In genomic region chr4:7337196-7338058, GRCh38 we compare ENCODE assay signal across 15 cellular contexts.
A peak's percentile ranks its signal among the peaks of the same experiment; 100 is the strongest.
DNase-seq lines count a peak whose midpoint lies in the region; ATAC-seq and TF ChIP-seq lines count a peak whose summit lies in the region.
"Had no signal": no experiment of that assay in that cellular context is flagged by ENCODE, and none has a peak within 500 bp of the region (broad histone marks: within the 10 kb centered on the region; RNA-seq: fewer than 3 reads in every experiment).

No MANE protein-coding gene starts in this region.

- H3K36me3 Mint-ChIP-seq in endothelial cell (ENCODE audit: low read depth, unreplicated experiment): peaks cover 5% of the 10 kb centered on the region
- H3K36me3 Mint-ChIP-seq: CD14-positive monocyte; CD8-positive, alpha-beta T cell had no signal

- H4K8ac ChIP-seq in neuronal stem cell (ENCODE audit: low read depth, low read length): no peak overlapping the region

- H3K27ac ChIP-seq in neuronal stem cell (replicated peaks; ENCODE audit: low read length): no peak overlapping the region
- H3K27ac ChIP-seq: 22Rv1 had no signal

- peaks cover 0 to 16% of the 10 kb centered on the region in 2 donors for H3K4me1 ChIP-seq in neuronal stem cell (ENCODE audit: control insufficient read depth in 2 of 2, insufficient read depth in 1 of 2, low read depth in 1 of 2, low read length in 2 of 2)
- H3K4me1 ChIP-seq: Caco-2, HAP-1 had no signal

- H3K4me2 ChIP-seq in neuronal stem cell (ENCODE audit: insufficient read depth, low read length, poor library complexity, severe bottlenecking): no peak overlapping the region

- no peak overlapping the region for H2BK5ac ChIP-seq in neuronal stem cell (ENCODE audit: low read length)

- peak overlapping the region in 1 of 2 donors; percentile 23 for H3K4me3 ChIP-seq in neuronal stem cell (ENCODE audit: low read length in 2 of 2)
- H3K4me3 ChIP-seq: HAP-1 had no signal

- no peak overlapping the region for H3K27ac Mint-ChIP-seq in endothelial cell (ENCODE audit: unreplicated experiment)
- H3K27ac Mint-ChIP-seq: CD14-positive monocyte; CD8-positive, alpha-beta T cell had no signal

- no peak overlapping the region for H2BK120ac ChIP-seq in neuronal stem cell (ENCODE audit: low read depth, low read length)

- no peaks in the 10 kb centered on the region for H3K36me3 ChIP-seq in neuronal stem cell (replicated peaks in 1 of 2; ENCODE audit: control insufficient read depth in 2 of 2, insufficient read depth in 2 of 2, low read length in 2 of 2)
- H3K36me3 ChIP-seq: HAP-1 had no signal

- peak overlapping the region; percentile 12 for H3K18ac ChIP-seq in neuronal stem cell (ENCODE audit: low read length)

- no peak for ATAC-seq in Right ventricle myocardium inferior
- no peak for ATAC-seq in left ventricle myocardium superior
- no peak for ATAC-seq in HG02973 (IDR thresholded peaks at IDR 0.05; ENCODE audit: unreplicated experiment)
- ATAC-seq: CD8-positive, alpha-beta T cell had no signal

- H2AK5ac ChIP-seq in neuronal stem cell (ENCODE audit: low read depth, low read length): peak overlapping the region; percentile 16

- peak overlapping the region; percentile 56 for H3K4me3 Mint-ChIP-seq in endothelial cell (ENCODE audit: unreplicated experiment)
- H3K4me3 Mint-ChIP-seq: CD14-positive monocyte; CD8-positive, alpha-beta T cell had no signal

- peaks cover 3% of the 10 kb centered on the region for H3K4me1 Mint-ChIP-seq in endothelial cell (ENCODE audit: unreplicated experiment)
- H3K4me1 Mint-ChIP-seq: CD14-positive monocyte had no signal

- H3K79me1 ChIP-seq in neuronal stem cell (ENCODE audit: low read depth, low read length): peaks cover 7% of the 10 kb centered on the region

- H3K9me3 Mint-ChIP-seq in endothelial cell (ENCODE audit: unreplicated experiment): peaks cover 5% of the 10 kb centered on the region
- H3K9me3 Mint-ChIP-seq: CD8-positive, alpha-beta T cell had no signal

- no peak overlapping the region for H3K14ac ChIP-seq in neuronal stem cell (ENCODE audit: low read length)

- WGBS in neuronal stem cell (ENCODE audit: extremely low coverage in 2 of 2, insufficient read length in 2 of 2, insufficient replicate concordance in 1 of 2), 2 donors: no CpG with 5 or more reads among the region's 22 CpGs

- H3K9ac ChIP-seq in neuronal stem cell (ENCODE audit: low read depth, low read length, poor library complexity): no peak overlapping the region

- TF ChIP-seq CTCF in endothelial cell (IDR thresholded peaks at IDR 0.05; ENCODE audit: unreplicated experiment): no peak

- no peak overlapping the region for H4K91ac ChIP-seq in neuronal stem cell (ENCODE audit: low read depth, low read length, poor library complexity)

- H3K27me3 Mint-ChIP-seq in endothelial cell (ENCODE audit: unreplicated experiment): peaks cover 10% of the 10 kb centered on the region

- no peak overlapping the region for H3K4ac ChIP-seq in neuronal stem cell (ENCODE audit: low read length)

- intact Hi-C loops in Right ventricle myocardium inferior (cut with DNase I): no loop called here
- intact Hi-C loops in left ventricle myocardium superior (cut with micrococcal nuclease): no loop called here

- H3K27me3 ChIP-seq in neuronal stem cell (ENCODE audit: control insufficient read depth in 3 of 3, insufficient read depth in 3 of 3, low read depth in 1 of 3, low read length in 3 of 3): peaks cover 0 to 5% (median 0%) of the 10 kb centered on the region in 3 experiments

- H2BK12ac ChIP-seq in neuronal stem cell (ENCODE audit: low read length): no peak overlapping the region

- H2BK15ac ChIP-seq in neuronal stem cell (ENCODE audit: low read length): no peak overlapping the region

- no peak overlapping the region for H3K23ac ChIP-seq in neuronal stem cell (ENCODE audit: low read depth, low read length, poor library complexity)

- H2AFZ ChIP-seq in neuronal stem cell (ENCODE audit: low read length): no peak overlapping the region

- no peaks in the 10 kb centered on the region for H3K9me3 ChIP-seq in neuronal stem cell (replicated peaks in 1 of 2; ENCODE audit: control insufficient read depth in 2 of 2, insufficient read depth in 1 of 2, low read depth in 1 of 2, low read length in 2 of 2)
- H3K9me3 ChIP-seq: Caco-2, HAP-1 had no signal

- peak; percentile 53 for DNase-seq in Right ventricle myocardium inferior (ENCODE audit: missing footprints)
- no peak for DNase-seq in left ventricle myocardium superior
- DNase-seq in endothelial cell (ENCODE audit: low spot score): no peak
- DNase-seq in neuronal stem cell (ENCODE audit: low spot score): no peak
- no peak for DNase-seq in RPMI8226
- no peak for DNase-seq in COLO829 (ENCODE audit: low spot score)
- DNase-seq: Caco-2; CD8-positive, alpha-beta T cell; DND-41; GDM1; GOT3 had no signal
